Comparison of ENCODE assay signal across 24 cellular contexts in genomic region chr14:104552738-104553125, GRCh38. TPM values are rescaled to one million over a fixed set of nuclear protein-coding genes. Genes with fewer than 3 reads are reported as not detected.
"Had no signal": no experiment of that assay in that cellular context is flagged by ENCODE, and none has a peak within 500 bp of the region (broad histone marks: within the 10 kb centered on the region; RNA-seq: fewer than 3 reads in every experiment).

No MANE protein-coding gene starts in this region.

- DNase-seq: activated CD4-positive, alpha-beta memory T cell treated with anti-CD3 and anti-CD28 coated beads, Interleukin-2, amount 10 ng/mL, durations not matched to agents 7 days and 5 days; activated CD4-positive, alpha-beta T cell treated with anti-CD3 and anti-CD28 coated beads for 4 hours; activated CD8-positive, alpha-beta memory T cell treated with anti-CD3 and anti-CD28 coated beads, Interleukin-2, amount 10 ng/mL, durations not matched to agents 7 days and 5 days; activated naive CD4-positive, alpha-beta T cell treated with anti-CD3 and anti-CD28 coated beads for 36 hours; activated naive CD8-positive, alpha-beta T cell treated with anti-CD3 and anti-CD28 coated beads, Interleukin-2, amount 50 U/mL, for 24 hours; activated T-cell treated with anti-CD3 and anti-CD28 coated beads, Interleukin-2, amount 50 U/mL, for 1 hour; anterior cingulate cortex; brain microvascular endothelial cell; colonic mucosa; foreskin keratinocyte; small intestine; SW 1271; T-helper 2 cell had no signal

- H3K27ac ChIP-seq: brain microvascular endothelial cell, colonic mucosa, foreskin keratinocyte, psoas muscle, thoracic aorta, VCaP had no signal

- H3K4me3 ChIP-seq: colonic mucosa, psoas muscle, thoracic aorta had no signal

- H3K4me1 ChIP-seq: colonic mucosa, foreskin keratinocyte, psoas muscle had no signal

- H3K27me3 ChIP-seq: brain microvascular endothelial cell, colonic mucosa, foreskin keratinocyte had no signal

- ATAC-seq: activated CD8-positive, alpha-beta memory T cell treated with anti-CD3 and anti-CD28 coated beads, Interleukin-2, amount 10 ng/mL, durations not matched to agents 7 days and 5 days; activated naive CD8-positive, alpha-beta T cell treated with anti-CD3 and anti-CD28 coated beads, Interleukin-2, amount 50 U/mL, for 24 hours; foreskin keratinocyte; left ventricle myocardium superior; psoas muscle; stimulated activated memory B cell treated with anti-CD40 and anti-IgM and Interleukin-4, amounts not matched to agents 10 μg/mL and 1 μg/mL and 100 μg/mL, for 72 hours had no signal

- H3K36me3 ChIP-seq: brain microvascular endothelial cell, colonic mucosa, thoracic aorta had no signal

- H3K9me3 ChIP-seq: colonic mucosa, psoas muscle, thoracic aorta had no signal

RNA-seq across cellular contexts. Expression of gene C14orf180, which starts 26.8 kb away (rescaled TPM):
- total RNA-seq: activated CD4-positive, alpha-beta memory T cell treated with anti-CD3 and anti-CD28 coated beads, Interleukin-2, amount 10 ng/mL, durations not matched to agents 7 days and 5 days; activated CD8-positive, alpha-beta memory T cell treated with anti-CD3 and anti-CD28 coated beads, Interleukin-2, amount 10 ng/mL, durations not matched to agents 7 days and 5 days; activated naive CD4-positive, alpha-beta T cell treated with anti-CD3 and anti-CD28 coated beads for 36 hours; activated T-helper 2 cell treated with anti-CD3 and anti-CD28 coated beads, Interferon-gamma antibody, Interleukin-2, Interleukin-4, amounts not matched to agents 10 μg/mL and 5 μg/mL and 100 μg/mL, durations not matched to agents 14 hours and 24 hours and 36 hours; epithelial cell of proximal tubule; fibroblast of lung; foreskin keratinocyte; kidney epithelial cell; mononuclear cell; osteocyte had no signal

RNA-seq across cellular contexts. Expression of gene TMEM179, which starts 51.8 kb away (rescaled TPM):
- total RNA-seq: activated CD4-positive, alpha-beta memory T cell treated with anti-CD3 and anti-CD28 coated beads, Interleukin-2, amount 10 ng/mL, durations not matched to agents 7 days and 5 days; activated CD8-positive, alpha-beta memory T cell treated with anti-CD3 and anti-CD28 coated beads, Interleukin-2, amount 10 ng/mL, durations not matched to agents 7 days and 5 days; epithelial cell of proximal tubule; foreskin keratinocyte; kidney epithelial cell; left ventricle myocardium superior; mononuclear cell; osteocyte; psoas muscle; thoracic aorta had no signal
